Comparison of ENCODE assay signal across 8 cellular contexts in genomic region chr1:153749408-153750005, GRCh38. TPM values are rescaled to one million over a fixed set of nuclear protein-coding genes. Genes with fewer than 3 reads are reported as not detected.
DNase-seq lines count a peak whose midpoint lies in the region; ATAC-seq and TF ChIP-seq lines count a peak whose summit lies in the region.

No MANE protein-coding gene starts in this region.

- no peak for TF ChIP-seq EP300 in stomach (IDR thresholded peaks at IDR 0.05)

- peak; percentile 72 to 95 (median 91) for TF ChIP-seq CTCF in Peyer's patch (IDR thresholded peaks at IDR 0.05)
- TF ChIP-seq CTCF in fibroblast of pulmonary artery (IDR thresholded peaks at IDR 0.05; ENCODE audit: low read length, missing control alignments), result no peak
- peak; percentile 98 for TF ChIP-seq CTCF in neutrophil (IDR thresholded peaks at IDR 0.05)
- TF ChIP-seq CTCF in stomach (IDR thresholded peaks at IDR 0.05), result peak in 5 of 7 experiments; percentile 85 to 93 (median 92)

- H3K9me3 ChIP-seq in Peyer's patch (no peaks in the 10 kb centered on the region), neutrophil (no peaks in the 10 kb centered on the region), stomach (no peaks in the 10 kb centered on the region)

- intact Hi-C loops in stomach (cut with DNase I; ENCODE audit: low total_unique reads), result loop anchor here (5.0 kb wide), 1 partner anchor 67 kb away; no protein-coding TSS in a partner anchor

- peak; percentile 84 for ATAC-seq in GM21576 (IDR thresholded peaks at IDR 0.05; ENCODE audit: unreplicated experiment)

- no peaks in the 10 kb centered on the region for H3K27me3 ChIP-seq in Peyer's patch
- H3K27me3 ChIP-seq in neutrophil, result no peaks in the 10 kb centered on the region
- H3K27me3 ChIP-seq in stomach, result no peaks in the 10 kb centered on the region

- TF ChIP-seq POLR2A in Peyer's patch (IDR thresholded peaks at IDR 0.05) (no peak), stomach (IDR thresholded peaks at IDR 0.05) (no peak)

- peaks cover 0 to 9% (median 0%) of the 10 kb centered on the region in 4 donors for H3K4me1 ChIP-seq in Peyer's patch
- H3K4me1 ChIP-seq in neutrophil (ENCODE audit: control insufficient read depth in 1 of 2, insufficient read depth in 1 of 2, low read depth in 1 of 2, low read length in 1 of 2), result no peaks in the 10 kb centered on the region
- H3K4me1 ChIP-seq in stomach, result peaks cover 24 to 54% (median 47%) of the 10 kb centered on the region in 4 donors

- DNase-seq in COR-L47 (lab: John Stamatoyannopoulos, UW) (peak; percentile 53), LHCN-M2 (ENCODE audit: low read depth) (peak; percentile 69), Peyer's patch (peak; percentile 74 to 93 (median 84)), fibroblast of pulmonary artery (ENCODE audit: low read depth) (peak; percentile 88), stomach (peak; percentile 89)
- peak; percentile 86 to 87 for DNase-seq in activated T-cell treated with anti-CD3 and anti-CD28 coated beads, Interleukin-2, amount 50 U/mL, for 48 hours

- H3K27ac ChIP-seq in Peyer's patch (peak overlapping the region in 1 of 4 donors; percentile 41), neutrophil (peak overlapping the region; percentile 27), stomach (peak overlapping the region in 4 of 5 donors; percentile 53 to 77 (median 74))

- H3K4me3 ChIP-seq in Peyer's patch, result no peak overlapping the region
- H3K4me3 ChIP-seq in fibroblast of pulmonary artery (replicated peaks; ENCODE audit: low read depth, low read length), result no peak overlapping the region
- no peak overlapping the region for H3K4me3 ChIP-seq in neutrophil (ENCODE audit: low read depth in 1 of 2, low read length in 1 of 2)
- H3K4me3 ChIP-seq in stomach, result no peak overlapping the region

- H3K36me3 ChIP-seq in Peyer's patch, result peaks cover 0 to 91% (median 0%) of the 10 kb centered on the region in 3 donors
- peaks cover 90% of the 10 kb centered on the region for H3K36me3 ChIP-seq in neutrophil
- peaks cover 47 to 93% (median 89%) of the 10 kb centered on the region in 4 donors for H3K36me3 ChIP-seq in stomach

- WGBS in stomach, 5 donors, result 34 to 47% (median 40%) methylated on average over 6 of the region's 6 CpGs

RNA-seq across cellular contexts. Expression of gene INTS3, which starts 21.7 kb away (rescaled TPM):
- total RNA-seq in LHCN-M2 (2014; rRNA removed) (30.2 and 34.7 TPM in 2 replicates), Peyer's patch (10 to 100 TPM; 24.3 to 75.1 (median 42.4) TPM), stomach (10 to 100 TPM; 28.1 to 48.2 (median 39.4) TPM)
- 18.4 TPM for polyA plus RNA-seq in LHCN-M2 (2012)
- 10 to 100 TPM; 11.0 to 39.2 (median 19.1) TPM for polyA plus RNA-seq in stomach

RNA-seq across cellular contexts. Expression of gene SLC27A3, which starts 25.7 kb away (rescaled TPM):
- 0.38 and 0.98 TPM in 2 replicates for total RNA-seq in LHCN-M2 (2014; rRNA removed)
- polyA plus RNA-seq in LHCN-M2 (2012), result 0.73 TPM
- total RNA-seq in Peyer's patch, result 100 to 1,000 TPM in 1 of 4 donors, 10 to 100 TPM in 3; 12.3 to 124 (median 22.0) TPM
- 10 to 100 TPM; 14.9 to 89.9 (median 62.2) TPM for total RNA-seq in stomach
- polyA plus RNA-seq in stomach, result 10 to 100 TPM; 17.4 to 86.8 (median 44.1) TPM
